Comparison of ENCODE assay signal across 26 cellular contexts in the genomic region with DNA sequence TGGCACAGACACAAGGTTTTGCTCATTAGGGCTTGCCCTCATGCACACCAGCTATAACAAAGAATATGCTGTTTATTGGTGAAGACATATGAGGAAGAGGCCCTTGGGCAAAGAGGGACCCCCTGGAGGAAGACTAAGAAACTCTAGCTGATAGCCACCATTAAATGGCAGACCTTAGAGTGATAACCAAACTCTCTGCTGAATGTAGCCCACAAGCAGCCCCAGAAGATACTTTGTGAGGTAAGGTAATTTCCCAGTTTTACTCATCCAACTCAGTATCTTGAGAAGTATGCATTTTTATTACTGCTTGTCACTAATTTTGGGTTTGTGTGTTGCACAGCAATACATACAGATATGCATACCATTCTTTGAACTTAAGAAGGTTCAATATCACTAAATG.
"Had no signal": no experiment of that assay in that cellular context is flagged by ENCODE, and none has a peak within 500 bp of the region (broad histone marks: within the 10 kb centered on the region; RNA-seq: fewer than 3 reads in every experiment).

No MANE protein-coding gene starts in this region.

- ATAC-seq: naive thymus-derived CD8-positive, alpha-beta T cell; natural killer cell treated with Interleukin-12 subunit alpha and Interleukin-12 subunit beta and Interleukin-15 and Interleukin-18, amount 100 ng/mL, for 72 hours; psoas muscle; right cardiac atrium; right lobe of liver; stimulated activated effector memory CD8-positive, alpha-beta T cell treated with anti-CD3 and anti-CD28 coated beads, Interleukin-12 subunit alpha, Interleukin-12 subunit beta, amount 100 ng/mL, for 72 hours; stimulated activated naive B cell treated with anti-CD40 and anti-IgM and Interleukin-4, amounts not matched to agents 10 μg/mL and 1 μg/mL and 100 μg/mL, for 72 hours had no signal

- H3K27ac ChIP-seq: neutrophil, parathyroid adenoma, psoas muscle, right lobe of liver, sigmoid colon, suprapubic skin, testis, tibial nerve, upper lobe of left lung, vagina had no signal

- H3K27me3 ChIP-seq: neutrophil, right lobe of liver, sigmoid colon, suprapubic skin, testis, tibial nerve, upper lobe of left lung, vagina had no signal

- H3K79me2 ChIP-seq: parathyroid adenoma had no signal

- H3K4me1 ChIP-seq: parathyroid adenoma, psoas muscle, right lobe of liver, sigmoid colon, suprapubic skin, testis, tibial nerve, upper lobe of left lung, vagina had no signal

- H3K4me3 ChIP-seq: psoas muscle, right lobe of liver, sigmoid colon, suprapubic skin, testis, tibial nerve, upper lobe of left lung, vagina had no signal

- H3K36me3 ChIP-seq: neutrophil, right lobe of liver, sigmoid colon, suprapubic skin, tibial nerve, upper lobe of left lung, vagina had no signal

- H3K9me3 ChIP-seq: neutrophil, psoas muscle, right lobe of liver, sigmoid colon, suprapubic skin, testis, tibial nerve, upper lobe of left lung, vagina had no signal

- H3K9ac ChIP-seq: parathyroid adenoma had no signal

- DNase-seq: naive thymus-derived CD8-positive, alpha-beta T cell; nephron progenitor cell; nucleus accumbens; posterior cingulate gyrus; psoas muscle; right cardiac atrium; right lobe of liver; sigmoid colon; small intestine; stimulated activated CD4-positive, alpha-beta T cell treated with anti-CD3 and anti-CD28 coated beads, Interleukin-15, amount 100 ng/mL, for 24 hours; stimulated activated CD4-positive, alpha-beta T cell treated with anti-CD3 and anti-CD28 coated beads, Interleukin-2, amount 100 ng/mL, for 24 hours; stimulated activated CD4-positive, alpha-beta T cell treated with anti-CD3 and anti-CD28 coated beads, Interleukin-2, amount 100 ng/mL, for 48 hours; stimulated activated CD4-positive, alpha-beta T cell treated with anti-CD3 and anti-CD28 coated beads, Interleukin-4, amount 100 ng/mL, for 24 hours; stimulated activated naive B cell treated with anti-CD40 and anti-IgM and Interleukin-4, amounts not matched to agents 10 μg/mL and 1 μg/mL and 100 μg/mL, for 72 hours; stimulated activated naive CD4-positive, alpha-beta T cell treated with Interleukin-2 at 50 U/mL for 16 hours; substantia nigra; testis; trophoblast cell; upper lobe of left lung had no signal

- H2AFZ ChIP-seq: parathyroid adenoma had no signal
